In the genomic region with DNA sequence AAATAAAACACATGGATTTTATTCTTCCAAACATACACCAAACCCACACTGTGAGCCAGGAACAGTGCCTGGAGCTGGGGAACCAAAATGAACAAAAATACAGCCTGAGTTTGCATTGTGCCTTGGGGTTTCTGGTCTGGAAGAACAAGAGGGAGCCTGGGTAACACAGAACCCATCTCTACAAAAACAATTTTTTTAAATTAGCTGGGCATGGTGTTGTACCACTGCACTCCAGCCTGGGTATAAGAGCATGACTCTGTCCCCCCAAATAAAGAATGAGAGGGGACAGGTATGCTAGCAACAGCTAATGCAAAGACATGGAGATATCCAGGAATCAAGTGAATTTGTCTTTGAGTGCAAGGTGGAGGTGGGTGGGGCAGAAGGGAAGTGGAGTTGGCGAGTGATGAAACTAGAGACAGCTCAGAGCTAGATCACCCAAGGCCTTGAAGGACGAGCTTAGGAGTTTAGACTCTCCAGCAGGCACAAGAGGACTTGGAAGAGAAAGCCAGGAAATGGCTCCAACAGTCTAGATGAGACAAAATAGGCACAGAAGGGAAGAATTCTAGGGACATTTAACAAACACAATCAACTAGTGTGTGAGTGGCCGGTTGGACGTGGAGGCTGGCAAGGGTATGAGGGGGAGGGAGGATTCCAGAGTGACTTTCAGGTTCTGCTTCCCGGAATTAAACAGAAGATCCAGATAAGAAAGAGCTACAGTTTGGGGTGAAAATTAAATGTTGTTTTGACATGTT, we compare ENCODE assay signal across 9 cellular contexts. TPM values are rescaled to one million over a fixed set of nuclear protein-coding genes. Genes with fewer than 3 reads are reported as not detected.
DNase-seq lines count a peak whose midpoint lies in the region; ATAC-seq and TF ChIP-seq lines count a peak whose summit lies in the region.
"Had no signal": no experiment of that assay in that cellular context is flagged by ENCODE, and none has a peak within 500 bp of the region (broad histone marks: within the 10 kb centered on the region; RNA-seq: fewer than 3 reads in every experiment).

No MANE protein-coding gene starts in this region.

- H3K4me3 ChIP-seq in lower lobe of right lung = no peak overlapping the region
- H3K4me3 ChIP-seq in aorta (ENCODE audit: low read length in 2 of 2) = no peak overlapping the region

- ATAC-seq in lower lobe of right lung = peak; percentile 68 to 85
- ATAC-seq in aorta (ENCODE audit: low FRiP score) = no peak

- no peak for TF ChIP-seq CTCF in lower lobe of right lung (IDR thresholded peaks at IDR 0.05)

- H3K9me3 ChIP-seq in lower lobe of right lung = no peaks in the 10 kb centered on the region
- H3K9me3 ChIP-seq in aorta (ENCODE audit: control insufficient read depth, low read length) = no peaks in the 10 kb centered on the region

- H3K27ac ChIP-seq in angular gyrus (ENCODE audit: low read depth, low read length) (peak overlapping the region; percentile 34), lower lobe of right lung (peak overlapping the region; percentile 79), aorta (ENCODE audit: low read depth in 1 of 2, low read length in 2 of 2) (peak overlapping the region; percentile 68 to 78)

- DNase-seq in stimulated activated CD4-positive, alpha-beta T cell treated with anti-CD3 and anti-CD28 coated beads, Interleukin-15, amount 100 ng/mL, for 24 hours = peak; percentile 55
- DNase-seq in stimulated activated CD4-positive, alpha-beta T cell treated with anti-CD3 and anti-CD28 coated beads, Interleukin-2, amount 100 ng/mL, for 48 hours = no peak
- DNase-seq in lower lobe of right lung (no peak), aorta (no peak), NCI-H345 treated with DMSO at 0.1 percent for 48 hours (lab: John Stamatoyannopoulos, UW; ENCODE audit: unreplicated experiment) (no peak), mesenteric fat pad (ENCODE audit: low spot score) (no peak), germinal center (ENCODE audit: low spot score) (no peak)
- DNase-seq: NCI-H446 had no signal

- peaks cover 48% of the 10 kb centered on the region for H3K4me1 ChIP-seq in lower lobe of right lung
- peaks cover 3 to 11% of the 10 kb centered on the region in 2 donors for H3K4me1 ChIP-seq in aorta (ENCODE audit: control insufficient read depth in 1 of 2, insufficient read depth in 2 of 2, low read length in 2 of 2)

- WGBS in aorta, 2 donors = 16 to 19% methylated on average over 5 of the region's 5 CpGs

- intact Hi-C loops in lower lobe of right lung (cut with DNase I) (no loop called here), aorta (cut with DNase I) (no loop called here)

- H3K36me3 ChIP-seq in lower lobe of right lung (peaks cover 4% of the 10 kb centered on the region), aorta (ENCODE audit: control insufficient read depth in 1 of 2, insufficient read depth in 2 of 2, low read length in 1 of 2) (no peaks in the 10 kb centered on the region)

- H3K27me3 ChIP-seq in lower lobe of right lung (ENCODE audit: low read depth) = no peaks in the 10 kb centered on the region
- no peaks in the 10 kb centered on the region for H3K27me3 ChIP-seq in aorta (ENCODE audit: control insufficient read depth in 1 of 2, insufficient read depth in 2 of 2, low read length in 1 of 2)

RNA-seq across cellular contexts. Expression of gene FNBP1, which starts 47.4 kb away (rescaled TPM):
- 61.1 TPM for total RNA-seq in lower lobe of right lung
- 10 to 100 TPM; 92.2 to 92.9 TPM for total RNA-seq in aorta
- polyA plus RNA-seq in aorta = 10 to 100 TPM; 21.9 to 35.4 TPM
- total RNA-seq in mesenteric fat pad = 39.5 TPM

RNA-seq across cellular contexts. Expression of gene GPR107, which starts 58.1 kb away (rescaled TPM):
- total RNA-seq in lower lobe of right lung = 43.0 TPM
- total RNA-seq in aorta = 10 to 100 TPM; 43.3 to 48.2 TPM
- 10 to 100 TPM in 1 of 2 donors, 1 to 10 TPM in 1; 7.4 to 26.9 TPM for polyA plus RNA-seq in aorta
- total RNA-seq in mesenteric fat pad = 33.4 TPM
